Comparison of ENCODE assay signal across 1 cellular context in the genomic region with DNA sequence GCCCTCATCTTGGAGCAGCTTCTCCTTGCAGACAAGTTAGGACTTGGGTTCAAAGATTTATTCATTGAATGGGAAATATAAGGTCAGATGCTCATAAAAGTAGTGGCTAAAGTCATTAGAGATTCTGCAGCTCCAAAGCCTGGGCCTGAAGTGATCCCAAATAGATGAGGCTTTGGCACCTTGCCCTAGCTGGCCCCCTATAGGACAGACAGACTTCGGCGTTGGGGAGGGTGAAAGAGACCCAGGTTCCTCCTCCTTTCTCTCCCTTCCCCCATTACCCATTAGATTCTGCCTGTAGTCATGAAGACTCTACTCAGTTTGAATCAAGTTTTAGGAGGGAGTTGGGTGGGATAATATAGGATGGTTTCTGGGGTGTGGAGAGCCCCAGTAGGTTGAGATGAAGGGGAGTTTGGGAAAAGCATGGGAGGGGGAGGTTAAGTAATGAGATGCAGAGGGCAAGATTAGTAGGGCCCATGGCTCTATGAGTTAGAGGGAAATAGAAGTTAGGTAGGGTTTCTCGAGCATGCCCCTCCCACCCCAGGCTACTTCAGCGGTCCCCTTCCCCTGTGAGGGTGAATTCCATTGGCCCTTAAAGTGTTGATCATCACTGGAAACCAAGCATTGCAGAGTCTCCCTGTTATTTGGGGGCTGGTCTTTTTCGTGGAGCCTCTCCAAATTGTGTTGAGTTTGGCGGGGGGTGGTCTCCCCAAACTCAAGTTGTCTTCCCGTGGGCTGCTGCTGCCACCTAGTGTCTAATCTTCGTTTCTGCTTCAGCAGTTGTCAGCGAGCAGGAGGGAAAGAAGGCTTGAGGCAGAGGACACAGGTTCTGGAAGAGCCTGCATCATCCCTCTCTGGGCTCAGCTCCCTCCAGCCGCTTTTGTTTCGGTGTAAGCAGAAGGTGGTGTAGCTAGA.
TF ChIP-seq lines count a peak whose summit lies in the region.

No MANE protein-coding gene starts in this region.

TF ChIP-seq in HEK293, 187 proteins besides CTCF, POLR2A, EP300 and RAD21 (continued from another document):
- no peak for TF ChIP-seq ZFP69B (tag by site-specific recombination; IDR thresholded peaks at IDR 0.05)
- no peak for TF ChIP-seq TRIM28 (IDR thresholded peaks at IDR 0.05; ENCODE audit: borderline replicate concordance, low read length)
- TF ChIP-seq KLF8 (tag by site-specific recombination; IDR thresholded peaks at IDR 0.05) = peak; percentile 45; the same call in 1 of the 2 replicates
- no peak for TF ChIP-seq ZNF843 (tag by site-specific recombination; IDR thresholded peaks at IDR 0.05)
- no peak for TF ChIP-seq KLF16 (tag by site-specific recombination; IDR thresholded peaks at IDR 0.05)
